14 cellular contexts compared by ENCODE assay signal in genomic region chr1:34763142-34763781, GRCh38. TPM values are rescaled to one million over a fixed set of nuclear protein-coding genes. Genes with fewer than 3 reads are reported as not detected.
DNase-seq lines count a peak whose midpoint lies in the region; ATAC-seq and TF ChIP-seq lines count a peak whose summit lies in the region.
"Had no signal": no experiment of that assay in that cellular context is flagged by ENCODE, and none has a peak within 500 bp of the region (broad histone marks: within the 10 kb centered on the region; RNA-seq: fewer than 3 reads in every experiment).

No MANE protein-coding gene starts in this region.

- no peaks in the 10 kb centered on the region for H3K27me3 Mint-ChIP-seq in endodermal cell (ENCODE audit: insufficient read depth)

- TF ChIP-seq CTCF in endodermal cell (conservative IDR thresholded peaks at IDR 0.05), result no peak
- TF ChIP-seq CTCF in mucosa of descending colon (IDR thresholded peaks at IDR 0.05), result no peak

- intact Hi-C loops in mucosa of descending colon (cut with DNase I, micrococcal nuclease), result no loop called here

- peaks cover 5% of the 10 kb centered on the region for H3K4me1 ChIP-seq in endodermal cell (ENCODE audit: control insufficient read depth, insufficient read depth, low read length)
- H3K4me1 ChIP-seq in mucosa of descending colon (ENCODE audit: low read depth), result no peaks in the 10 kb centered on the region
- H3K4me1 ChIP-seq: ascending aorta had no signal

- H3K36me3 ChIP-seq in endodermal cell (ENCODE audit: control insufficient read depth, insufficient read depth, low read length) (no peaks in the 10 kb centered on the region), mucosa of descending colon (ENCODE audit: low read depth) (no peaks in the 10 kb centered on the region)
- H3K36me3 ChIP-seq: ascending aorta had no signal

- H3K9me3 Mint-ChIP-seq in endodermal cell, result peaks cover 2% of the 10 kb centered on the region
- H3K9me3 Mint-ChIP-seq: CD4-positive, alpha-beta memory T cell had no signal

- no peak overlapping the region for H3K9ac ChIP-seq in endodermal cell (ENCODE audit: extremely low read depth, low read length, poor library complexity, severe bottlenecking)

- ATAC-seq in mucosa of descending colon, result peak; percentile 54
- ATAC-seq in GM19328 (IDR thresholded peaks at IDR 0.05; ENCODE audit: unreplicated experiment), result no peak

- H3K27ac ChIP-seq in endodermal cell (ENCODE audit: low read depth, low read length), result no peak overlapping the region
- H3K27ac ChIP-seq: ascending aorta, SK-N-MC had no signal

- H3K9me3 ChIP-seq in endodermal cell (ENCODE audit: control insufficient read depth, low read length) (no peaks in the 10 kb centered on the region), mucosa of descending colon (no peaks in the 10 kb centered on the region)
- H3K9me3 ChIP-seq: ascending aorta had no signal

- no peaks in the 10 kb centered on the region for H3K27me3 ChIP-seq in endodermal cell (ENCODE audit: control insufficient read depth, insufficient read depth, low read length, poor library complexity, severe bottlenecking)
- H3K27me3 ChIP-seq: ascending aorta had no signal

- no peak overlapping the region for H3K4me3 Mint-ChIP-seq in endodermal cell
- H3K4me3 Mint-ChIP-seq: CD4-positive, alpha-beta memory T cell had no signal

- H3K4me3 ChIP-seq in endodermal cell (ENCODE audit: low read length) (peak overlapping the region; percentile 8), mucosa of descending colon (no peak overlapping the region)
- H3K4me3 ChIP-seq: ascending aorta, SK-N-MC had no signal

- H3K4me1 Mint-ChIP-seq in endodermal cell, result peaks cover 24% of the 10 kb centered on the region
- H3K4me1 Mint-ChIP-seq: CD4-positive, alpha-beta memory T cell had no signal

- 32 to 44% methylated on average over 6 to 8 of the region's 8 CpGs for WGBS in endodermal cell (ENCODE audit: insufficient coverage in 1 of 2, insufficient read length in 1 of 2), 2 experiments

- DNase-seq in EL, result peak; percentile 63
- peak; percentile 91 for DNase-seq in LoVo (ENCODE audit: low spot score)
- DNase-seq in endodermal cell, result peak; percentile 86
- DNase-seq in mucosa of descending colon, result no peak
- no peak for DNase-seq in SKM-1 (lab: John Stamatoyannopoulos, UW; ENCODE audit: unreplicated experiment)
- DNase-seq in NOMO-1 (lab: John Stamatoyannopoulos, UW; ENCODE audit: unreplicated experiment in 2 of 2), result no peak
- DNase-seq in NCI-H2227 (lab: John Stamatoyannopoulos, UW; ENCODE audit: unreplicated experiment), result no peak
- DNase-seq: CD4-positive, alpha-beta memory T cell; NCI-H1048; NCI-H524 had no signal

- H3K27ac Mint-ChIP-seq in endodermal cell, result peak overlapping the region; percentile 58
- H3K27ac Mint-ChIP-seq: CD4-positive, alpha-beta memory T cell had no signal

- H3K36me3 Mint-ChIP-seq in endodermal cell (ENCODE audit: low read depth), result no peaks in the 10 kb centered on the region
- H3K36me3 Mint-ChIP-seq: CD4-positive, alpha-beta memory T cell had no signal

RNA-seq across cellular contexts. Expression of gene GJB4, which starts 3.7 kb away (rescaled TPM):
- total RNA-seq in endodermal cell, result under 1 TPM; 0.46 to 0.81 TPM
- 0.07 TPM for polyA plus RNA-seq in endodermal cell (2013, experiment 1 of 2)
- polyA plus RNA-seq in endodermal cell (2013, experiment 2 of 2), result not detected
- total RNA-seq in mucosa of descending colon, result not detected
- total RNA-seq: ascending aorta; CD4-positive, alpha-beta memory T cell; temporal lobe had no signal
- polyA plus RNA-seq: CD4-positive, alpha-beta memory T cell had no signal

RNA-seq across cellular contexts. Expression of gene GJB5, which starts 8.4 kb away (rescaled TPM):
- total RNA-seq in endodermal cell (under 1 TPM; 0.20 to 0.42 TPM), mucosa of descending colon (not detected)
- not detected for polyA plus RNA-seq in endodermal cell (2013, experiment 1 of 2)
- not detected for polyA plus RNA-seq in endodermal cell (2013, experiment 2 of 2)
- total RNA-seq: ascending aorta; CD4-positive, alpha-beta memory T cell; temporal lobe had no signal
- polyA plus RNA-seq: CD4-positive, alpha-beta memory T cell had no signal

RNA-seq across cellular contexts. Expression of gene GJB3, which starts 17.8 kb away (rescaled TPM):
- total RNA-seq in endodermal cell (1 to 10 TPM in 1 of 2 donors, under 1 TPM in 1; 0.38 to 2.9 TPM), mucosa of descending colon (1 to 10 TPM; 2.7 to 6.1 (median 4.5) TPM)
- polyA plus RNA-seq in endodermal cell (2013, experiment 1 of 2), result 0.21 TPM
- polyA plus RNA-seq in endodermal cell (2013, experiment 2 of 2), result 0.37 TPM
- total RNA-seq: ascending aorta; CD4-positive, alpha-beta memory T cell; temporal lobe had no signal
- polyA plus RNA-seq: CD4-positive, alpha-beta memory T cell had no signal

RNA-seq across cellular contexts. Expression of gene GJA4, which starts 29.5 kb away (rescaled TPM):
- total RNA-seq in endodermal cell (1 to 10 TPM; 9.0 TPM), mucosa of descending colon (1 to 10 TPM in 2 of 3 donors, under 1 TPM in 1; 0.84 to 4.1 (median 2.7) TPM)
- polyA plus RNA-seq in endodermal cell (2013, experiment 1 of 2), result 7.8 TPM
- polyA plus RNA-seq in endodermal cell (2013, experiment 2 of 2), result 6.7 TPM
- total RNA-seq: CD4-positive, alpha-beta memory T cell had no signal
- polyA plus RNA-seq: CD4-positive, alpha-beta memory T cell had no signal

Comparison
In these comparisons a context has a peak if more than half of its experiments do, and no peak if none do; other contexts are left out.
1. DNase-seq: peak in EL (single experiment), LoVo (single experiment) and endodermal cell (single experiment); none in mucosa of descending colon (0 of 3), SKM-1 (single experiment), NOMO-1 (0 of 2) and NCI-H2227 (single experiment).